ENCODE assay signal across 1 cellular context in the genomic region with DNA sequence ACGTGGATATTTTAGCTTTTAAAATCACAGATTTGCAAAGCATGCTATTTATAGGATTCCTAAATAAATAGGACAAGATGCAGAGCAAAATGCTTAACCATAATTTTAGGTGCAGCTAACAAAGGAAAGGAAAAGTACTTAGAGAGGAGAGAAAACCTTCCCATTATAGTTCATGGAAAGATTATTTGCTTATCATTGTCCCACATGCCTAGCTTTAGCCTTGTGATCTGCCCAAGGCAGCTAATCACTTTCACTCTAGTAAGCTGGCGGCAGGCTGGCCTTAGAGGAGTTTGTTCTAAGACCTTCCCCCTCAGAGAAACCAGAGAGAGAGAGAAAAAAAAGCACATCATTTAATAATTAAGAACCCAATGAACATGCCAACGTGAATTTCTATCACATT.
TF ChIP-seq lines count a peak whose summit lies in the region.

No MANE protein-coding gene starts in this region.

TF ChIP-seq in K562, 482 proteins besides CTCF, POLR2A, EP300 and RAD21 (continued from another document and continues in another):
- TF ChIP-seq TEAD4 (IDR thresholded peaks at IDR 0.05; ENCODE audit: low read length): peak; percentile 71
- TF ChIP-seq TEAD4 (CRISPR knock-in tag; IDR thresholded peaks at IDR 0.05; ENCODE audit: borderline replicate concordance): no peak
- TF ChIP-seq BDP1 (IDR thresholded peaks at IDR 0.05; ENCODE audit: insufficient read depth, insufficient read length): no peak
- no peak for TF ChIP-seq CAMTA2 (CRISPR knock-in tag; conservative IDR thresholded peaks at IDR 0.05)
- TF ChIP-seq CBFA2T3 (IDR thresholded peaks at IDR 0.05): peak; percentile 84
- TF ChIP-seq NR3C1 (CRISPR knock-in tag; IDR thresholded peaks at IDR 0.05): no peak
- TF ChIP-seq, protein P1, sequence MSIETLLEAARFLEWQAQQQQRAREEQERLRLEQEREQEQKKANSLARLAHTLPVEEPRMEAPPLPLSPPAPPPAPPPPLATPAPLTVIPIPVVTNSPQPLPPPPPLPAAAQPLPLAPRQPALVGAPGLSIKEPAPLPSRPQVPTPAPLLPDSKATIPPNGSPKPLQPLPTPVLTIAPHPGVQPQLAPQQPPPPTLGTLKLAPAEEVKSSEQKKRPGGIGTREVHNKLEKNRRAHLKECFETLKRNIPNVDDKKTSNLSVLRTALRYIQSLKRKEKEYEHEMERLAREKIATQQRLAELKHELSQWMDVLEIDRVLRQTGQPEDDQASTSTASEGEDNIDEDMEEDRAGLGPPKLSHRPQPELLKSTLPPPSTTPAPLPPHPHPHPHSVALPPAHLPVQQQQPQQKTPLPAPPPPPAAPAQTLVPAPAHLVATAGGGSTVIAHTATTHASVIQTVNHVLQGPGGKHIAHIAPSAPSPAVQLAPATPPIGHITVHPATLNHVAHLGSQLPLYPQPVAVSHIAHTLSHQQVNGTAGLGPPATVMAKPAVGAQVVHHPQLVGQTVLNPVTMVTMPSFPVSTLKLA (conservative IDR thresholded peaks at IDR 0.05): 0 out of 4 replicates have a peak, but pooled peaks of 1 of the 2 experiments have one; percentile 20
- TF ChIP-seq KLF1 (tag; IDR thresholded peaks at IDR 0.05): no peak
- 0 out of 2 replicates have a peak, but pooled peaks have one; percentile 16 for TF ChIP-seq GABPA (tag; conservative IDR thresholded peaks at IDR 0.05; ENCODE audit: low read depth)
- no peak for TF ChIP-seq NR2F6 (CRISPR knock-in tag; IDR thresholded peaks at IDR 0.05)
- TF ChIP-seq LEF1 (IDR thresholded peaks at IDR 0.05): peak; percentile 52; the same call in 1 of the 2 replicates
- TF ChIP-seq, protein P2, sequence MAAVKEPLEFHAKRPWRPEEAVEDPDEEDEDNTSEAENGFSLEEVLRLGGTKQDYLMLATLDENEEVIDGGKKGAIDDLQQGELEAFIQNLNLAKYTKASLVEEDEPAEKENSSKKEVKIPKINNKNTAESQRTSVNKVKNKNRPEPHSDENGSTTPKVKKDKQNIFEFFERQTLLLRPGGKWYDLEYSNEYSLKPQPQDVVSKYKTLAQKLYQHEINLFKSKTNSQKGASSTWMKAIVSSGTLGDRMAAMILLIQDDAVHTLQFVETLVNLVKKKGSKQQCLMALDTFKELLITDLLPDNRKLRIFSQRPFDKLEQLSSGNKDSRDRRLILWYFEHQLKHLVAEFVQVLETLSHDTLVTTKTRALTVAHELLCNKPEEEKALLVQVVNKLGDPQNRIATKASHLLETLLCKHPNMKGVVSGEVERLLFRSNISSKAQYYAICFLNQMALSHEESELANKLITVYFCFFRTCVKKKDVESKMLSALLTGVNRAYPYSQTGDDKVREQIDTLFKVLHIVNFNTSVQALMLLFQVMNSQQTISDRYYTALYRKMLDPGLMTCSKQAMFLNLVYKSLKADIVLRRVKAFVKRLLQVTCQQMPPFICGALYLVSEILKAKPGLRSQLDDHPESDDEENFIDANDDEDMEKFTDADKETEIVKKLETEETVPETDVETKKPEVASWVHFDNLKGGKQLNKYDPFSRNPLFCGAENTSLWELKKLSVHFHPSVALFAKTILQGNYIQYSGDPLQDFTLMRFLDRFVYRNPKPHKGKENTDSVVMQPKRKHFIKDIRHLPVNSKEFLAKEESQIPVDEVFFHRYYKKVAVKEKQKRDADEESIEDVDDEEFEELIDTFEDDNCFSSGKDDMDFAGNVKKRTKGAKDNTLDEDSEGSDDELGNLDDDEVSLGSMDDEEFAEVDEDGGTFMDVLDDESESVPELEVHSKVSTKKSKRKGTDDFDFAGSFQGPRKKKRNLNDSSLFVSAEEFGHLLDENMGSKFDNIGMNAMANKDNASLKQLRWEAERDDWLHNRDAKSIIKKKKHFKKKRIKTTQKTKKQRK (IDR thresholded peaks at IDR 0.05; ENCODE audit: borderline replicate concordance, low read depth, low read length): no peak
- TF ChIP-seq CREBBP (IDR thresholded peaks at IDR 0.05; ENCODE audit: low read depth, low read length): no peak
- TF ChIP-seq STAT5A (IDR thresholded peaks at IDR 0.05; ENCODE audit: borderline replicate concordance, low read length): peak; percentile 19; the same call in 1 of the 2 replicates
- peak; percentile 75 for TF ChIP-seq SMARCA4 (IDR thresholded peaks at IDR 0.05)
- TF ChIP-seq MTA2 (IDR thresholded peaks at IDR 0.05; ENCODE audit: low read depth): peak; percentile 62; the same call in 1 of the 2 replicates
- TF ChIP-seq, protein P3, sequence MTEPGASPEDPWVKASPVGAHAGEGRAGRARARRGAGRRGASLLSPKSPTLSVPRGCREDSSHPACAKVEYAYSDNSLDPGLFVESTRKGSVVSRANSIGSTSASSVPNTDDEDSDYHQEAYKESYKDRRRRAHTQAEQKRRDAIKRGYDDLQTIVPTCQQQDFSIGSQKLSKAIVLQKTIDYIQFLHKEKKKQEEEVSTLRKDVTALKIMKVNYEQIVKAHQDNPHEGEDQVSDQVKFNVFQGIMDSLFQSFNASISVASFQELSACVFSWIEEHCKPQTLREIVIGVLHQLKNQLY (CRISPR knock-in tag; conservative IDR thresholded peaks at IDR 0.05): no peak
- TF ChIP-seq, protein P4, sequence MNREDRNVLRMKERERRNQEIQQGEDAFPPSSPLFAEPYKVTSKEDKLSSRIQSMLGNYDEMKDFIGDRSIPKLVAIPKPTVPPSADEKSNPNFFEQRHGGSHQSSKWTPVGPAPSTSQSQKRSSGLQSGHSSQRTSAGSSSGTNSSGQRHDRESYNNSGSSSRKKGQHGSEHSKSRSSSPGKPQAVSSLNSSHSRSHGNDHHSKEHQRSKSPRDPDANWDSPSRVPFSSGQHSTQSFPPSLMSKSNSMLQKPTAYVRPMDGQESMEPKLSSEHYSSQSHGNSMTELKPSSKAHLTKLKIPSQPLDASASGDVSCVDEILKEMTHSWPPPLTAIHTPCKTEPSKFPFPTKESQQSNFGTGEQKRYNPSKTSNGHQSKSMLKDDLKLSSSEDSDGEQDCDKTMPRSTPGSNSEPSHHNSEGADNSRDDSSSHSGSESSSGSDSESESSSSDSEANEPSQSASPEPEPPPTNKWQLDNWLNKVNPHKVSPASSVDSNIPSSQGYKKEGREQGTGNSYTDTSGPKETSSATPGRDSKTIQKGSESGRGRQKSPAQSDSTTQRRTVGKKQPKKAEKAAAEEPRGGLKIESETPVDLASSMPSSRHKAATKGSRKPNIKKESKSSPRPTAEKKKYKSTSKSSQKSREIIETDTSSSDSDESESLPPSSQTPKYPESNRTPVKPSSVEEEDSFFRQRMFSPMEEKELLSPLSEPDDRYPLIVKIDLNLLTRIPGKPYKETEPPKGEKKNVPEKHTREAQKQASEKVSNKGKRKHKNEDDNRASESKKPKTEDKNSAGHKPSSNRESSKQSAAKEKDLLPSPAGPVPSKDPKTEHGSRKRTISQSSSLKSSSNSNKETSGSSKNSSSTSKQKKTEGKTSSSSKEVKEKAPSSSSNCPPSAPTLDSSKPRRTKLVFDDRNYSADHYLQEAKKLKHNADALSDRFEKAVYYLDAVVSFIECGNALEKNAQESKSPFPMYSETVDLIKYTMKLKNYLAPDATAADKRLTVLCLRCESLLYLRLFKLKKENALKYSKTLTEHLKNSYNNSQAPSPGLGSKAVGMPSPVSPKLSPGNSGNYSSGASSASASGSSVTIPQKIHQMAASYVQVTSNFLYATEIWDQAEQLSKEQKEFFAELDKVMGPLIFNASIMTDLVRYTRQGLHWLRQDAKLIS (CRISPR knock-in tag; IDR thresholded peaks at IDR 0.05): no peak
- no peak for TF ChIP-seq ZNF41 (CRISPR knock-in tag; conservative IDR thresholded peaks at IDR 0.05)
- TF ChIP-seq, protein P5, sequence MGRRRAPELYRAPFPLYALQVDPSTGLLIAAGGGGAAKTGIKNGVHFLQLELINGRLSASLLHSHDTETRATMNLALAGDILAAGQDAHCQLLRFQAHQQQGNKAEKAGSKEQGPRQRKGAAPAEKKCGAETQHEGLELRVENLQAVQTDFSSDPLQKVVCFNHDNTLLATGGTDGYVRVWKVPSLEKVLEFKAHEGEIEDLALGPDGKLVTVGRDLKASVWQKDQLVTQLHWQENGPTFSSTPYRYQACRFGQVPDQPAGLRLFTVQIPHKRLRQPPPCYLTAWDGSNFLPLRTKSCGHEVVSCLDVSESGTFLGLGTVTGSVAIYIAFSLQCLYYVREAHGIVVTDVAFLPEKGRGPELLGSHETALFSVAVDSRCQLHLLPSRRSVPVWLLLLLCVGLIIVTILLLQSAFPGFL (CRISPR knock-in tag; IDR thresholded peaks at IDR 0.05): no peak
- TF ChIP-seq, protein P6, sequence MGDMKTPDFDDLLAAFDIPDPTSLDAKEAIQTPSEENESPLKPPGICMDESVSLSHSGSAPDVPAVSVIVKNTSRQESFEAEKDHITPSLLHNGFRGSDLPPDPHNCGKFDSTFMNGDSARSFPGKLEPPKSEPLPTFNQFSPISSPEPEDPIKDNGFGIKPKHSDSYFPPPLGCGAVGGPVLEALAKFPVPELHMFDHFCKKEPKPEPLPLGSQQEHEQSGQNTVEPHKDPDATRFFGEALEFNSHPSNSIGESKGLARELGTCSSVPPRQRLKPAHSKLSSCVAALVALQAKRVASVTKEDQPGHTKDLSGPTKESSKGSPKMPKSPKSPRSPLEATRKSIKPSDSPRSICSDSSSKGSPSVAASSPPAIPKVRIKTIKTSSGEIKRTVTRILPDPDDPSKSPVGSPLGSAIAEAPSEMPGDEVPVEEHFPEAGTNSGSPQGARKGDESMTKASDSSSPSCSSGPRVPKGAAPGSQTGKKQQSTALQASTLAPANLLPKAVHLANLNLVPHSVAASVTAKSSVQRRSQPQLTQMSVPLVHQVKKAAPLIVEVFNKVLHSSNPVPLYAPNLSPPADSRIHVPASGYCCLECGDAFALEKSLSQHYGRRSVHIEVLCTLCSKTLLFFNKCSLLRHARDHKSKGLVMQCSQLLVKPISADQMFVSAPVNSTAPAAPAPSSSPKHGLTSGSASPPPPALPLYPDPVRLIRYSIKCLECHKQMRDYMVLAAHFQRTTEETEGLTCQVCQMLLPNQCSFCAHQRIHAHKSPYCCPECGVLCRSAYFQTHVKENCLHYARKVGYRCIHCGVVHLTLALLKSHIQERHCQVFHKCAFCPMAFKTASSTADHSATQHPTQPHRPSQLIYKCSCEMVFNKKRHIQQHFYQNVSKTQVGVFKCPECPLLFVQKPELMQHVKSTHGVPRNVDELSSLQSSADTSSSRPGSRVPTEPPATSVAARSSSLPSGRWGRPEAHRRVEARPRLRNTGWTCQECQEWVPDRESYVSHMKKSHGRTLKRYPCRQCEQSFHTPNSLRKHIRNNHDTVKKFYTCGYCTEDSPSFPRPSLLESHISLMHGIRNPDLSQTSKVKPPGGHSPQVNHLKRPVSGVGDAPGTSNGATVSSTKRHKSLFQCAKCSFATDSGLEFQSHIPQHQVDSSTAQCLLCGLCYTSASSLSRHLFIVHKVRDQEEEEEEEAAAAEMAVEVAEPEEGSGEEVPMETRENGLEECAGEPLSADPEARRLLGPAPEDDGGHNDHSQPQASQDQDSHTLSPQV (IDR thresholded peaks at IDR 0.05): 0 out of 2 replicates have a peak, but pooled peaks have one; percentile 29
- no peak for TF ChIP-seq HIVEP1 (CRISPR knock-in tag; IDR thresholded peaks at IDR 0.05)
- peak; percentile 78 for TF ChIP-seq TCF3 (CRISPR knock-in tag; IDR thresholded peaks at IDR 0.05)
- TF ChIP-seq ZNF561 (CRISPR knock-in tag; conservative IDR thresholded peaks at IDR 0.05): no peak
- TF ChIP-seq ZNF274 (IDR thresholded peaks at IDR 0.05; ENCODE audit: borderline replicate concordance, low read depth, low read length): no peak
- TF ChIP-seq, protein P7, sequence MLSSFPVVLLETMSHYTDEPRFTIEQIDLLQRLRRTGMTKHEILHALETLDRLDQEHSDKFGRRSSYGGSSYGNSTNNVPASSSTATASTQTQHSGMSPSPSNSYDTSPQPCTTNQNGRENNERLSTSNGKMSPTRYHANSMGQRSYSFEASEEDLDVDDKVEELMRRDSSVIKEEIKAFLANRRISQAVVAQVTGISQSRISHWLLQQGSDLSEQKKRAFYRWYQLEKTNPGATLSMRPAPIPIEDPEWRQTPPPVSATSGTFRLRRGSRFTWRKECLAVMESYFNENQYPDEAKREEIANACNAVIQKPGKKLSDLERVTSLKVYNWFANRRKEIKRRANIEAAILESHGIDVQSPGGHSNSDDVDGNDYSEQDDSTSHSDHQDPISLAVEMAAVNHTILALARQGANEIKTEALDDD (IDR thresholded peaks at IDR 0.05): peak; percentile 79
- TF ChIP-seq, protein P8, sequence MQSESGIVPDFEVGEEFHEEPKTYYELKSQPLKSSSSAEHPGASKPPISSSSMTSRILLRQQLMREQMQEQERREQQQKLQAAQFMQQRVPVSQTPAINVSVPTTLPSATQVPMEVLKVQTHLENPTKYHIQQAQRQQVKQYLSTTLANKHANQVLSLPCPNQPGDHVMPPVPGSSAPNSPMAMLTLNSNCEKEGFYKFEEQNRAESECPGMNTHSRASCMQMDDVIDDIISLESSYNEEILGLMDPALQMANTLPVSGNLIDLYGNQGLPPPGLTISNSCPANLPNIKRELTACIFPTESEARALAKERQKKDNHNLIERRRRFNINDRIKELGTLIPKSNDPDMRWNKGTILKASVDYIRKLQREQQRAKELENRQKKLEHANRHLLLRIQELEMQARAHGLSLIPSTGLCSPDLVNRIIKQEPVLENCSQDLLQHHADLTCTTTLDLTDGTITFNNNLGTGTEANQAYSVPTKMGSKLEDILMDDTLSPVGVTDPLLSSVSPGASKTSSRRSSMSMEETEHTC (IDR thresholded peaks at IDR 0.05): 0 out of 2 replicates have a peak, but pooled peaks have one; percentile 67
- no peak for TF ChIP-seq ETV6 (IDR thresholded peaks at IDR 0.05; ENCODE audit: borderline replicate concordance in 1 of 2, low read depth in 2 of 2, low read length in 1 of 2)
- no peak for TF ChIP-seq ETV6 (CRISPR knock-in tag; IDR thresholded peaks at IDR 0.05; ENCODE audit: borderline replicate concordance)
- TF ChIP-seq CBFA2T2 (conservative IDR thresholded peaks at IDR 0.05): peak; percentile 66
- TF ChIP-seq ZNF707 (CRISPR knock-in tag; conservative IDR thresholded peaks at IDR 0.05): no peak
- TF ChIP-seq TRIM24 (IDR thresholded peaks at IDR 0.05): peak in 1 of 2 experiments; percentile 32; a peak in 1 of 4 replicates
- peak in 1 of 2 experiments; percentile 53; a peak in 1 of 4 replicates for TF ChIP-seq RCOR1 (IDR thresholded peaks at IDR 0.05; ENCODE audit: borderline replicate concordance in 1 of 2, low read depth in 2 of 2, low read length in 2 of 2)
- TF ChIP-seq KDM1A (IDR thresholded peaks at IDR 0.05): peak in 1 of 2 experiments; percentile 46; a peak in 2 of 4 replicates
- no peak for TF ChIP-seq CBFB (CRISPR knock-in tag; IDR thresholded peaks at IDR 0.05)
- TF ChIP-seq ZNF444 (CRISPR knock-in tag; IDR thresholded peaks at IDR 0.05): no peak
- TF ChIP-seq NONO (IDR thresholded peaks at IDR 0.05; ENCODE audit: low read depth in 2 of 2, low read length in 1 of 2): no peak
- TF ChIP-seq GABPB2 (CRISPR knock-in tag; conservative IDR thresholded peaks at IDR 0.05): no peak
- TF ChIP-seq PHF8 (IDR thresholded peaks at IDR 0.05; ENCODE audit: borderline replicate concordance, low read length): no peak
- TF ChIP-seq PHF20 (IDR thresholded peaks at IDR 0.05; ENCODE audit: partially characterized antibody): no peak
- no peak for TF ChIP-seq NR1H2 (CRISPR knock-in tag; IDR thresholded peaks at IDR 0.05)
